Comparison of ENCODE assay signal across 13 cellular contexts in genomic region chr2:33313039-33313438, GRCh38.
DNase-seq lines count a peak whose midpoint lies in the region; ATAC-seq and TF ChIP-seq lines count a peak whose summit lies in the region.
"Had no signal": no experiment of that assay in that cellular context is flagged by ENCODE, and none has a peak within 500 bp of the region (broad histone marks: within the 10 kb centered on the region; RNA-seq: fewer than 3 reads in every experiment).

No MANE protein-coding gene starts in this region.

- H3K9me3 ChIP-seq in mammary epithelial cell (replicated peaks; ENCODE audit: insufficient read depth, low read length) (no peaks in the 10 kb centered on the region), adipocyte (ENCODE audit: control insufficient read depth, low read length) (no peaks in the 10 kb centered on the region), tibial artery (no peaks in the 10 kb centered on the region)
- H3K9me3 ChIP-seq: BLaER1 treated with 17β-estradiol and CSF1 and Interleukin-3, amounts not matched to agents 10 nM and 100 nM; HAP-1 had no signal

- H3K27me3 ChIP-seq in mammary epithelial cell (ENCODE audit: insufficient read depth, low read length) (no peaks in the 10 kb centered on the region), adipocyte (replicated peaks; ENCODE audit: control insufficient read depth, insufficient read depth, low read length) (no peaks in the 10 kb centered on the region), tibial artery (no peaks in the 10 kb centered on the region)
- H3K27me3 ChIP-seq: BLaER1 treated with 17β-estradiol and CSF1 and Interleukin-3, amounts not matched to agents 10 nM and 100 nM had no signal

- H3K27ac Mint-ChIP-seq in MCF 10A (ENCODE audit: low read depth, unreplicated experiment) = no peak overlapping the region
- H3K27ac Mint-ChIP-seq: CD4-positive, CD25-positive, alpha-beta regulatory T cell had no signal

- no peaks in the 10 kb centered on the region for H3K79me2 ChIP-seq in mammary epithelial cell (ENCODE audit: insufficient read depth, low read length)

- POLR2A ChIA-PET in MCF 10A (lab: Yijun Ruan, JAX) = no interaction called here

- H4K20me1 ChIP-seq in mammary epithelial cell (ENCODE audit: insufficient read depth, low read length) = no peaks in the 10 kb centered on the region
- H4K20me1 ChIP-seq: BLaER1 treated with 17β-estradiol and CSF1 and Interleukin-3, amounts not matched to agents 10 nM and 100 nM had no signal

- H3K36me3 Mint-ChIP-seq in MCF 10A (ENCODE audit: insufficient read depth, unreplicated experiment) = peaks cover 43% of the 10 kb centered on the region
- H3K36me3 Mint-ChIP-seq: CD4-positive, CD25-positive, alpha-beta regulatory T cell had no signal

- CTCF ChIA-PET in mammary epithelial cell (lab: Charles Lee; ENCODE audit: low non-redundant PET) (no interaction called here), MCF 10A (lab: Yijun Ruan, JAX) (interaction anchor here (0.7 kb wide), 1 partner anchor 9 kb away, joined by 3 read pairs; no protein-coding TSS in a partner anchor)

- dilution Hi-C loops in mammary epithelial cell (cut with HindIII; ENCODE audit: low sequenced_read_pairs) = no loop called here

- BruUV-seq in mammary epithelial cell (replicated peaks; lab: Mats Ljungman, UMichigan) (no TSS peak), MCF 10A (replicated peaks; lab: Mats Ljungman, UMichigan) (no TSS peak)

- 88% methylated on average over 3 of the region's 3 CpGs for WGBS in mammary epithelial cell (ENCODE audit: low coverage, missing lambda C conversion rate)

- no peak overlapping the region for H2AFZ ChIP-seq in mammary epithelial cell (ENCODE audit: low read depth, low read length)

- H3K4me1 Mint-ChIP-seq in MCF 10A (ENCODE audit: insufficient read depth, unreplicated experiment) = peaks cover 6% of the 10 kb centered on the region
- H3K4me1 Mint-ChIP-seq: CD4-positive, CD25-positive, alpha-beta regulatory T cell had no signal

- DNase-seq in mammary epithelial cell (peak; percentile 45), MCF 10A (ENCODE audit: unreplicated experiment) (no peak), adipocyte (ENCODE audit: low read depth) (peak; percentile 39), fibroblast of pulmonary artery (ENCODE audit: low read depth) (peak; percentile 25), tibial artery (no peak), dermis blood vessel endothelial cell (no peak)
- DNase-seq in stimulated activated naive CD8-positive, alpha-beta T cell treated with anti-CD3 and anti-CD28 coated beads, Interleukin-15, Interleukin-2, amounts not matched to agents 100 U/mL and 50 U/mL, for 24 hours = no peak
- DNase-seq in NK-92 treated with Interleukin-12 subunit alpha and Interleukin-12 subunit beta, amount 100 ng/mL, for 24 hours (lab: John Stamatoyannopoulos, UW) = no peak
- DNase-seq: ACHN; CD4-positive, CD25-positive, alpha-beta regulatory T cell; DMS79 had no signal

- no peak overlapping the region for H3K4me2 ChIP-seq in mammary epithelial cell (ENCODE audit: insufficient read depth, low read depth, low read length)
- H3K4me2 ChIP-seq: BLaER1 treated with 17β-estradiol and CSF1 and Interleukin-3, amounts not matched to agents 10 nM and 100 nM had no signal

- H3K4me3 Mint-ChIP-seq in MCF 10A (ENCODE audit: unreplicated experiment) = no peak overlapping the region
- H3K4me3 Mint-ChIP-seq: CD4-positive, CD25-positive, alpha-beta regulatory T cell had no signal

- TF ChIP-seq CTCF in mammary epithelial cell (conservative IDR thresholded peaks at IDR 0.05 in 1 of 2, IDR thresholded peaks at IDR 0.05 in 1 of 2; ENCODE audit: extremely low read depth in 1 of 2, insufficient read depth in 1 of 2, low read depth in 1 of 2, low read length in 2 of 2) (no peak), MCF 10A (IDR thresholded peaks at IDR 0.05; ENCODE audit: unreplicated experiment) (no peak), fibroblast of pulmonary artery (IDR thresholded peaks at IDR 0.05; ENCODE audit: low read length, missing control alignments) (no peak), tibial artery (IDR thresholded peaks at IDR 0.05) (no peak)

- in situ Hi-C loops in mammary epithelial cell (cut with MboI; ENCODE audit: low sequenced_read_pairs in 2 of 2) = no loop called here

- ATAC-seq in stimulated activated naive CD8-positive, alpha-beta T cell treated with anti-CD3 and anti-CD28 coated beads, Interleukin-15, Interleukin-2, amounts not matched to agents 100 U/mL and 50 U/mL, for 24 hours = no peak

- H3K27me3 Mint-ChIP-seq in MCF 10A (ENCODE audit: insufficient read depth, unreplicated experiment) = no peaks in the 10 kb centered on the region

- no peaks in the 10 kb centered on the region for H3K9me3 Mint-ChIP-seq in MCF 10A (ENCODE audit: unreplicated experiment)
- H3K9me3 Mint-ChIP-seq: CD4-positive, CD25-positive, alpha-beta regulatory T cell had no signal

- H3K9ac ChIP-seq in mammary epithelial cell (ENCODE audit: insufficient read depth, low read length) (no peak overlapping the region), adipocyte (ENCODE audit: low read length) (no peak overlapping the region)
- H3K9ac ChIP-seq: BLaER1 treated with 17β-estradiol and CSF1 and Interleukin-3, amounts not matched to agents 10 nM and 100 nM had no signal

- H3K4me1 ChIP-seq in mammary epithelial cell (ENCODE audit: insufficient read depth, low read length) (peaks cover 19% of the 10 kb centered on the region), adipocyte (ENCODE audit: control insufficient read depth, insufficient read depth, low read length) (peaks cover 33% of the 10 kb centered on the region), tibial artery (peaks cover 0 to 60% (median 20%) of the 10 kb centered on the region in 4 donors)
- H3K4me1 ChIP-seq: BLaER1 treated with 17β-estradiol and CSF1 and Interleukin-3, amounts not matched to agents 10 nM and 100 nM; HAP-1 had no signal

- H3K27ac ChIP-seq in mammary epithelial cell (ENCODE audit: insufficient read depth, low read depth, low read length) (no peak overlapping the region), tibial artery (peak overlapping the region; percentile 62 to 66)
- H3K27ac ChIP-seq: BLaER1 treated with 17β-estradiol and CSF1 and Interleukin-3, amounts not matched to agents 10 nM and 100 nM had no signal

- intact Hi-C loops in mammary epithelial cell (cut with micrococcal nuclease) (no loop called here), MCF 10A (cut with micrococcal nuclease) (no loop called here), tibial artery (cut with DNase I; ENCODE audit: low total_unique reads) (no loop called here)

- H3K36me3 ChIP-seq in mammary epithelial cell (ENCODE audit: insufficient read depth, low read length) (no peaks in the 10 kb centered on the region), adipocyte (ENCODE audit: control insufficient read depth, insufficient read depth, low read length, severe bottlenecking) (no peaks in the 10 kb centered on the region), tibial artery (peaks cover 31 to 37% (median 36%) of the 10 kb centered on the region in 3 donors)
- H3K36me3 ChIP-seq: BLaER1 treated with 17β-estradiol and CSF1 and Interleukin-3, amounts not matched to agents 10 nM and 100 nM; HAP-1 had no signal

- H3K4me3 ChIP-seq in mammary epithelial cell (replicated peaks in 1 of 3; ENCODE audit: insufficient read depth in 1 of 3, low read depth in 2 of 3, low read length in 3 of 3) (no peak overlapping the region), adipocyte (ENCODE audit: low read length) (no peak overlapping the region), fibroblast of pulmonary artery (replicated peaks; ENCODE audit: low read depth, low read length) (no peak overlapping the region), tibial artery (no peak overlapping the region)
- H3K4me3 ChIP-seq: BLaER1 treated with 17β-estradiol and CSF1 and Interleukin-3, amounts not matched to agents 10 nM and 100 nM; HAP-1 had no signal

Comparison
In these comparisons a context has a peak if more than half of its experiments do, and no peak if none do; other contexts are left out.
1. DNase-seq: peak in mammary epithelial cell (single experiment), adipocyte (single experiment) and fibroblast of pulmonary artery (single experiment); none in MCF 10A (single experiment), tibial artery (0 of 2), stimulated activated naive CD8-positive, alpha-beta T cell treated with anti-CD3 and anti-CD28 coated beads, Interleukin-15, Interleukin-2, amounts not matched to agents 100 U/mL and 50 U/mL, for 24 hours (single experiment), NK-92 treated with Interleukin-12 subunit alpha and Interleukin-12 subunit beta, amount 100 ng/mL, for 24 hours (single experiment) and dermis blood vessel endothelial cell (single experiment).